13 cellular contexts compared by ENCODE assay signal in genomic region chr16:85017151-85017550, GRCh38. TPM values are rescaled to one million over a fixed set of nuclear protein-coding genes. Genes with fewer than 3 reads are reported as not detected.
DNase-seq lines count a peak whose midpoint lies in the region; ATAC-seq, FAIRE-seq and TF ChIP-seq lines count a peak whose summit lies in the region.
"Had no signal": no experiment of that assay in that cellular context is flagged by ENCODE, and none has a peak within 500 bp of the region (broad histone marks: within the 10 kb centered on the region; RNA-seq: fewer than 3 reads in every experiment).

No MANE protein-coding gene starts in this region.

- H3K9me2 ChIP-seq in SK-N-SH = no peaks in the 10 kb centered on the region

- H2AFZ ChIP-seq in SK-N-SH (ENCODE audit: low read depth) (0 out of 2 replicates have a peak overlapping the region, but pooled peaks have one; percentile 11), mesenchymal stem cell (ENCODE audit: low read depth, low read length) (no peak overlapping the region)

- no peak for TF ChIP-seq EP300 in SK-N-SH (IDR thresholded peaks at IDR 0.05; ENCODE audit: borderline replicate concordance in 1 of 2, low read depth in 1 of 2, low read length in 1 of 2)

- H3K9me3 ChIP-seq in SK-N-SH (no peaks in the 10 kb centered on the region), kidney (ENCODE audit: control insufficient read depth in 1 of 2, low read length in 2 of 2) (no peaks in the 10 kb centered on the region), mesenchymal stem cell (ENCODE audit: control insufficient read depth, low read length) (no peaks in the 10 kb centered on the region)

- no peak for TF ChIP-seq POLR2A in lower leg skin (IDR thresholded peaks at IDR 0.05)

- H4K91ac ChIP-seq in mesenchymal stem cell (ENCODE audit: low read length) = no peak overlapping the region

- H3K23ac ChIP-seq in mesenchymal stem cell (ENCODE audit: low read length in 2 of 2) = no peak overlapping the region

- ATAC-seq in HG02678 (IDR thresholded peaks at IDR 0.05; ENCODE audit: unreplicated experiment) = peak; percentile 68
- ATAC-seq in GM19397 (IDR thresholded peaks at IDR 0.05; ENCODE audit: unreplicated experiment) = no peak

- H2BK120ac ChIP-seq in mesenchymal stem cell (ENCODE audit: low read depth, low read length) = no peak overlapping the region

- TF ChIP-seq CTCF in SK-N-SH (IDR thresholded peaks at IDR 0.05) (no peak), kidney (IDR thresholded peaks at IDR 0.05; ENCODE audit: borderline replicate concordance, extremely low read depth, insufficient read depth) (no peak), lower leg skin (IDR thresholded peaks at IDR 0.05) (no peak)

- H3F3A ChIP-seq in SK-N-SH (replicated peaks; ENCODE audit: insufficient read depth) = peaks cover 7% of the 10 kb centered on the region

- no peaks in the 10 kb centered on the region for H3K79me1 ChIP-seq in mesenchymal stem cell (replicated peaks; ENCODE audit: low read length, poor library complexity, severe bottlenecking)

- no peaks in the 10 kb centered on the region for H4K20me1 ChIP-seq in SK-N-SH (ENCODE audit: insufficient read depth)

- CTCF ChIA-PET in SK-N-SH (lab: Yijun Ruan, JAX) = no interaction called here

- intact Hi-C loops in kidney (cut with DNase I) = no loop called here
- intact Hi-C loops in lower leg skin (cut with DNase I; ENCODE audit: low total_unique reads) = no loop called here

- H3K36me3 ChIP-seq in SK-N-SH (replicated peaks in 1 of 2; ENCODE audit: control insufficient read depth in 1 of 2, insufficient read depth in 2 of 2, low read length in 1 of 2) = no peaks in the 10 kb centered on the region
- H3K36me3 ChIP-seq in kidney (ENCODE audit: control insufficient read depth in 1 of 2, insufficient read depth in 2 of 2, low read length in 2 of 2) = no peaks in the 10 kb centered on the region
- H3K36me3 ChIP-seq in mesenchymal stem cell (ENCODE audit: control insufficient read depth in 1 of 2, insufficient read depth in 2 of 2, low read depth in 1 of 2, low read length in 2 of 2) = no peaks in the 10 kb centered on the region

- H3K4me2 ChIP-seq in SK-N-SH (no peak overlapping the region), mesenchymal stem cell (ENCODE audit: low read length, poor library complexity, severe bottlenecking) (no peak overlapping the region)

- H3K4me3 ChIP-seq in SK-N-SH (ENCODE audit: low read depth in 2 of 2, low read length in 1 of 2) (no peak overlapping the region), kidney (ENCODE audit: low read length in 2 of 2) (no peak overlapping the region), lower leg skin (ENCODE audit: low read depth, poor library complexity, severe bottlenecking) (no peak overlapping the region), mesenchymal stem cell (ENCODE audit: insufficient read depth in 1 of 2, low read depth in 1 of 2, low read length in 2 of 2) (no peak overlapping the region)

- peak; percentile 63 for DNase-seq in GF-D8 (lab: John Stamatoyannopoulos, UW)
- no peak for DNase-seq in SK-N-SH
- peak; percentile 44 for DNase-seq in kidney
- DNase-seq in lower leg skin (ENCODE audit: low spot score in 2 of 2) = no peak
- no peak for DNase-seq in NCI-H1092 treated with DMSO at 0.1 percent for 48 hours (lab: John Stamatoyannopoulos, UW)
- no peak for DNase-seq in mesenchymal stem cell
- DNase-seq: DMS153; effector CD8-positive, alpha-beta T cell; NCI-H1694; SHP77 treated with DMSO at 0.1 percent for 48 hours had no signal

- POLR2A ChIA-PET in SK-N-SH (lab: Yijun Ruan, JAX) = no interaction called here

- no peak overlapping the region for H3K14ac ChIP-seq in mesenchymal stem cell (ENCODE audit: low read length in 2 of 2)

- 80% methylated on average over 4 of the region's 4 CpGs for WGBS in SK-N-SH (ENCODE audit: low lambda C conversion rate)
- 78 to 87% methylated on average over 4 of the region's 4 CpGs for WGBS in lower leg skin, 2 donors
- 91% methylated on average over 4 of the region's 4 CpGs for WGBS in mesenchymal stem cell

- H3K4ac ChIP-seq in mesenchymal stem cell (ENCODE audit: low read depth in 1 of 2, low read length in 2 of 2) = no peak overlapping the region

- no peak overlapping the region for H2BK5ac ChIP-seq in mesenchymal stem cell (ENCODE audit: low read depth, low read length, poor library complexity, severe bottlenecking)

- H3K4me1 ChIP-seq in SK-N-SH (ENCODE audit: control insufficient read depth in 1 of 2, insufficient read depth in 2 of 2, low read depth in 1 of 2, low read length in 1 of 2) = peaks cover 0 to 5% of the 10 kb centered on the region in 2 experiments; a peak in 2 of 4 replicates
- peaks cover 4 to 12% of the 10 kb centered on the region in 2 donors for H3K4me1 ChIP-seq in kidney (ENCODE audit: control insufficient read depth in 1 of 2, insufficient read depth in 1 of 2, low read depth in 1 of 2, low read length in 2 of 2)
- peaks cover under 1% of the 10 kb centered on the region for H3K4me1 ChIP-seq in mesenchymal stem cell (ENCODE audit: control insufficient read depth, insufficient read depth, low read depth, low read length)

- H3K27ac ChIP-seq in SK-N-SH (ENCODE audit: low read depth in 2 of 2, low read length in 1 of 2) = no peak overlapping the region
- H3K27ac ChIP-seq in kidney (ENCODE audit: low read depth in 2 of 2, low read length in 2 of 2) = peak overlapping the region in 1 of 2 donors; percentile 28
- H3K27ac ChIP-seq in mesenchymal stem cell (ENCODE audit: low read length, poor library complexity, severe bottlenecking) = no peak overlapping the region

- H4K8ac ChIP-seq in mesenchymal stem cell (ENCODE audit: low read length) = no peak overlapping the region

- H3K18ac ChIP-seq in mesenchymal stem cell (ENCODE audit: low read depth in 1 of 2, low read length in 2 of 2) = no peak overlapping the region

- no peak overlapping the region for H2BK15ac ChIP-seq in mesenchymal stem cell (ENCODE audit: low read depth, poor library complexity, severe bottlenecking)

- no peak for TF ChIP-seq RAD21 in SK-N-SH (IDR thresholded peaks at IDR 0.05; ENCODE audit: low read length)

- no peak overlapping the region for H2BK12ac ChIP-seq in mesenchymal stem cell (ENCODE audit: low read length in 2 of 2)

- FAIRE-seq in kidney (lab: Jason Lieb, UNC) = no peak
- FAIRE-seq: islet of Langerhans had no signal

- no peak overlapping the region for H2AK5ac ChIP-seq in mesenchymal stem cell (ENCODE audit: low read length, severe bottlenecking)

- H3K9ac ChIP-seq in SK-N-SH = no peak overlapping the region
- H3K9ac ChIP-seq in kidney (ENCODE audit: low read length in 2 of 2) = no peak overlapping the region
- H3K9ac ChIP-seq in mesenchymal stem cell (ENCODE audit: low read length) = no peak overlapping the region

- H3K27me3 ChIP-seq in SK-N-SH (ENCODE audit: insufficient read depth) (no peaks in the 10 kb centered on the region), mesenchymal stem cell (ENCODE audit: control insufficient read depth in 1 of 2, insufficient read depth in 1 of 2, low read length in 2 of 2) (no peaks in the 10 kb centered on the region)

- no peaks in the 10 kb centered on the region for H3K79me2 ChIP-seq in SK-N-SH (ENCODE audit: insufficient read depth)

TF ChIP-seq in SK-N-SH, 30 proteins besides CTCF, POLR2A, EP300 and RAD21:
- TF ChIP-seq GABPA (IDR thresholded peaks at IDR 0.05; ENCODE audit: low read depth) (no peak), TAF1 (IDR thresholded peaks at IDR 0.05; ENCODE audit: borderline replicate concordance, low read depth, low read length) (peak; percentile 44; the same call in 1 of the 2 replicates), JUND (IDR thresholded peaks at IDR 0.05) (peak; percentile 5; the same call in 1 of the 2 replicates)

RNA-seq across cellular contexts. Expression of gene ZDHHC7, which starts 5.8 kb away (rescaled TPM):
- polyA plus RNA-seq in SK-N-SH (2012; rRNA removed) (69.3 and 114 TPM in 2 replicates), kidney (ENCODE audit: insufficient read depth, low read depth, low replicate concordance) (23.4 TPM)
- 65.1 and 80.3 TPM in 2 replicates for polyA plus RNA-seq in SK-N-SH (2012; cell fraction: cytosol; rRNA removed)
- 62.2 and 73.3 TPM in 2 replicates for polyA plus RNA-seq in SK-N-SH (2012; cell fraction: nucleus; rRNA removed)
- total RNA-seq in kidney (54.4 TPM), lower leg skin (10 to 100 TPM; 39.7 to 56.5 (median 47.3) TPM)
- 64.9 TPM for polyA plus RNA-seq in mesenchymal stem cell (2013, experiment 1 of 2)
- 65.2 TPM for polyA plus RNA-seq in mesenchymal stem cell (2013, experiment 2 of 2)

RNA-seq across cellular contexts. Expression of gene KIAA0513, which starts 10.4 kb away (rescaled TPM):
- polyA plus RNA-seq in SK-N-SH (2012; rRNA removed) = 4.8 and 6.5 TPM in 2 replicates
- polyA plus RNA-seq in SK-N-SH (2012; cell fraction: cytosol; rRNA removed) = 2.8 and 3.9 TPM in 2 replicates
- 6.8 and 7.4 TPM in 2 replicates for polyA plus RNA-seq in SK-N-SH (2012; cell fraction: nucleus; rRNA removed)
- total RNA-seq in kidney = 19.2 TPM
- 2.6 TPM for polyA plus RNA-seq in kidney (ENCODE audit: insufficient read depth, low read depth, low replicate concordance)
- 10 to 100 TPM; 37.5 to 48.1 (median 39.2) TPM for total RNA-seq in lower leg skin
- polyA plus RNA-seq in mesenchymal stem cell (2013, experiment 1 of 2) = 8.5 TPM
- polyA plus RNA-seq in mesenchymal stem cell (2013, experiment 2 of 2) = 8.0 TPM

Comparison
In these comparisons a context has a peak if more than half of its experiments do, and no peak if none do; other contexts are left out.
1. DNase-seq: peak in GF-D8 (single experiment) and kidney (single experiment); none in SK-N-SH (single experiment), lower leg skin (0 of 2), NCI-H1092 treated with DMSO at 0.1 percent for 48 hours (single experiment) and mesenchymal stem cell (single experiment).